In the genomic region with DNA sequence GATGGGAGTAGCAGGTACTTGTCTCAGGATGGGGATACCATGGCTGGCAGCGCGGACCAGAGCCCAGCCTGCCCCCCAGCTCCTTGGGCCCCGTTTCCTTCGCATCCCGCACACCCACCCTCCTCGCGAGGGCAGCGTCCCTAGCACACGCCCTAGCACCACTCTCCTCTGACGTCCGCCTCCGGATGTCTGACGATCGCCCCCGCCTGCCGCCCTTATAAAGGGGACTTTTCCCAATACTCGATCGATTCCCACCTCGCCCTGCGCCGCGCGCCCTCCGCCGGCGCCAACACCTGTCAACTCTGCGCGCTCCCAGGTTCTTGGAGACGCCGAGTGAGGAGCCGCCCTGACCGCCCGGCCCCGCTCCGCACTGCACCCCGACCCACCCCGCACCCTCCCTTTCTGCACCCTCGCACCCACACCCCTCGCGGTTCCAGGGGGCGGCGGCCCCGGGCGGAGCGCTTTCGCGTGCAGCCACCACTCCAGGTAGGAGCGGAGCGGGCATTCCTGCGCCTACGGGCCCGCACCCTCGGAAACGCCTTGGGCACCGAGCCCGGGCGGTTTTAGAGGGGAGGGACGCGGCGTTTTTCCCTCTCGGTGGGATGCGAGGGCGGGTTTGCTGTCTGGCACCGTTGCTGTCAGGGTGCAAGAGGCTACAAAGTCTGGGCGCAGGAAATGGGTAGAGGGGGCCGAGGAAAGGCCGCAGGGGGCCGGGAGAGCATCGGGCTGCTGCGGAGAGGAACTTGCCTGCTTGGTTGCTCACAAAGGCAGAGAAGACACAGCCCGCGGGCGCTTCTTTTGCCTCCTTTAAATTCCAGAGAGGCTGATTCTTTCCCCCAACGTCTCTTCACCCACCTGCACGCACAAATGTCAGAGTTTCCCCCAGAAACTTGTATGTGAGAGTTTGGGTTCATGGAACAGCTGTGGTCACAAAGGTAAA, we compare ENCODE assay signal across 15 cellular contexts. TPM values are rescaled to one million over a fixed set of nuclear protein-coding genes. Genes with fewer than 3 reads are reported as not detected.
DNase-seq lines count a peak whose midpoint lies in the region; ATAC-seq, FAIRE-seq and TF ChIP-seq lines count a peak whose summit lies in the region.
"Had no signal": no experiment of that assay in that cellular context is flagged by ENCODE, and none has a peak within 500 bp of the region (broad histone marks: within the 10 kb centered on the region; RNA-seq: fewer than 3 reads in every experiment).

Gene SLC5A7 (plus strand): TSS at position 247 of the 940 bp plus-strand sequence. CDS start 1,632 bp downstream, outside the sequence.

- H3K27ac ChIP-seq in HUES6 (ENCODE audit: low read depth, low read length) (no peak within 1 kb of the TSS), astrocyte (ENCODE audit: low read depth, low read length) (no peak within 1 kb of the TSS), smooth muscle cell (ENCODE audit: low read depth) (no peak within 1 kb of the TSS), ovary (no peak within 1 kb of the TSS)

- H3K79me2 ChIP-seq in astrocyte (ENCODE audit: insufficient read depth, low read length) (no peaks in the 10 kb centered on the region), smooth muscle cell (ENCODE audit: low read depth) (no peaks in the 10 kb centered on the region)

- intact Hi-C loops in ovary (cut with DNase I), result no loop called here

- DNase-seq in astrocyte (ENCODE audit: low read depth) (no peak), kidney epithelial cell (ENCODE audit: low read depth) (no peak), smooth muscle cell (lab: John Stamatoyannopoulos, UW; ENCODE audit: unreplicated experiment) (no peak), dermis blood vessel endothelial cell (no peak), ovary (no peak)
- DNase-seq: activated naive CD4-positive, alpha-beta T cell; CD4-positive, CD25-positive, alpha-beta regulatory T cell; hippocampal formation; NCI-H1105 treated with DMSO at 0.1 percent for 48 hours; NCI-H774; SHP77 had no signal

- ATAC-seq in HG03342 (IDR thresholded peaks at IDR 0.05; ENCODE audit: unreplicated experiment), result no peak

- H3K9ac ChIP-seq in HUES6 (ENCODE audit: low read length) (peak within 1 kb of the TSS; percentile 34), astrocyte (ENCODE audit: low read length) (no peak within 1 kb of the TSS), smooth muscle cell (ENCODE audit: low read depth) (no peak within 1 kb of the TSS)

- peaks cover 36% of the 10 kb centered on the region for H3K27me3 Mint-ChIP-seq in astrocyte (ENCODE audit: low read depth, unreplicated experiment)

- H3K4me2 ChIP-seq in astrocyte (ENCODE audit: low read length) (peak within 1 kb of the TSS; percentile 46), smooth muscle cell (peak within 1 kb of the TSS; percentile 81)

- TF ChIP-seq POLR2A in ovary (IDR thresholded peaks at IDR 0.05), result no peak

- no peak for TF ChIP-seq EP300 in ovary (IDR thresholded peaks at IDR 0.05)

- H4K20me1 ChIP-seq in astrocyte (ENCODE audit: insufficient read depth, low read length), result no peaks in the 10 kb centered on the region
- no peaks in the 10 kb centered on the region for H4K20me1 ChIP-seq in smooth muscle cell (ENCODE audit: low read depth)

- TF ChIP-seq CTCF in astrocyte (IDR thresholded peaks at IDR 0.05; ENCODE audit: insufficient read depth, low read depth, low read length) (no peak), kidney epithelial cell (IDR thresholded peaks at IDR 0.05; ENCODE audit: insufficient read depth, low read length, poor library complexity, severe bottlenecking) (no peak), smooth muscle cell (IDR thresholded peaks at IDR 0.05; ENCODE audit: borderline replicate concordance, insufficient read depth, poor library complexity, severe bottlenecking) (no peak), ovary (IDR thresholded peaks at IDR 0.05) (no peak)

- no peaks in the 10 kb centered on the region for H3K4me1 Mint-ChIP-seq in astrocyte (ENCODE audit: low read depth, unreplicated experiment)
- H3K4me1 Mint-ChIP-seq: CD4-positive, CD25-positive, alpha-beta regulatory T cell had no signal

- H3K9me3 Mint-ChIP-seq in astrocyte (ENCODE audit: unreplicated experiment), result no peaks in the 10 kb centered on the region

- H3K4me3 Mint-ChIP-seq in astrocyte (ENCODE audit: unreplicated experiment), result peak within 1 kb of the TSS; percentile 73
- H3K4me3 Mint-ChIP-seq: CD4-positive, CD25-positive, alpha-beta regulatory T cell had no signal

- H3K36me3 ChIP-seq in HUES6 (ENCODE audit: control insufficient read depth, insufficient read depth, low read length) (no peaks in the 10 kb centered on the region), astrocyte (ENCODE audit: insufficient read depth, low read length) (no peaks in the 10 kb centered on the region), kidney epithelial cell (ENCODE audit: control insufficient read depth, insufficient read depth, low read length) (no peaks in the 10 kb centered on the region), smooth muscle cell (ENCODE audit: low read depth) (no peaks in the 10 kb centered on the region), ovary (no peaks in the 10 kb centered on the region)

- H3K9me3 ChIP-seq in HUES6 (ENCODE audit: control insufficient read depth, insufficient read depth, low read depth, low read length), result no peaks in the 10 kb centered on the region
- H3K9me3 ChIP-seq in astrocyte (ENCODE audit: insufficient read depth, low read depth, low read length), result no peaks in the 10 kb centered on the region
- H3K9me3 ChIP-seq in smooth muscle cell (replicated peaks; ENCODE audit: low read depth), result no peaks in the 10 kb centered on the region
- H3K9me3 ChIP-seq in ovary, result no peaks in the 10 kb centered on the region

- H2AFZ ChIP-seq in astrocyte (ENCODE audit: low read depth, low read length) (no peak within 1 kb of the TSS), smooth muscle cell (ENCODE audit: low read depth) (no peak within 1 kb of the TSS)

- 5% methylated on average over 59 of the region's 75 CpGs for WGBS in smooth muscle cell (ENCODE audit: low lambda C conversion rate)
- 1 to 2% (median 1%) methylated on average over 70 to 75 of the region's 75 CpGs for WGBS in ovary, 3 donors

- H3K36me3 Mint-ChIP-seq in astrocyte (ENCODE audit: low read depth, unreplicated experiment), result no peaks in the 10 kb centered on the region
- H3K36me3 Mint-ChIP-seq: CD4-positive, CD25-positive, alpha-beta regulatory T cell had no signal

- H3K4me3 ChIP-seq in HUES6 (ENCODE audit: low read depth, low read length) (peak within 1 kb of the TSS; percentile 77), astrocyte (ENCODE audit: insufficient read depth, low read depth, low read length) (no peak within 1 kb of the TSS), kidney epithelial cell (ENCODE audit: low read depth, low read length) (peak within 1 kb of the TSS; percentile 15), smooth muscle cell (peak within 1 kb of the TSS; percentile 38), ovary (no peak within 1 kb of the TSS)

- peaks cover 51% of the 10 kb centered on the region for H3K27me3 ChIP-seq in HUES6 (ENCODE audit: control insufficient read depth, insufficient read depth, low read length)
- H3K27me3 ChIP-seq in astrocyte (ENCODE audit: insufficient read depth, low read length), result peaks cover 8% of the 10 kb centered on the region
- peaks cover 17% of the 10 kb centered on the region for H3K27me3 ChIP-seq in kidney epithelial cell (ENCODE audit: control insufficient read depth, insufficient read depth, low read length)
- peaks cover 81% of the 10 kb centered on the region for H3K27me3 ChIP-seq in smooth muscle cell (ENCODE audit: low read depth)
- no peaks in the 10 kb centered on the region for H3K27me3 ChIP-seq in ovary

- no peaks in the 10 kb centered on the region for H3K4me1 ChIP-seq in HUES6 (ENCODE audit: control insufficient read depth, insufficient read depth, low read length)
- no peaks in the 10 kb centered on the region for H3K4me1 ChIP-seq in astrocyte (ENCODE audit: insufficient read depth, low read length)
- no peaks in the 10 kb centered on the region for H3K4me1 ChIP-seq in smooth muscle cell (ENCODE audit: low read depth)
- H3K4me1 ChIP-seq in ovary (ENCODE audit: insufficient read depth), result no peaks in the 10 kb centered on the region

- H3K27ac Mint-ChIP-seq in astrocyte (ENCODE audit: unreplicated experiment), result no peak within 1 kb of the TSS
- H3K27ac Mint-ChIP-seq: CD4-positive, CD25-positive, alpha-beta regulatory T cell had no signal

- no peaks in the 10 kb centered on the region for H3F3A ChIP-seq in smooth muscle cell (ENCODE audit: low read depth)

- FAIRE-seq in astrocyte (lab: Jason Lieb, UNC), result no peak

RNA-seq across cellular contexts. Expression of gene SLC5A7, which starts in this region (rescaled TPM):
- total RNA-seq in astrocyte (0.05 TPM in 1 of 2 replicates, not detected in the other), kidney epithelial cell (not detected in 2 replicates), smooth muscle cell (0.13 and 0.40 TPM in 2 replicates), dermis blood vessel endothelial cell (not detected in 2 replicates), ovary (under 1 TPM in 2 of 7 donors, not detected in 5; 0.54 to 0.61 TPM)
- polyA plus RNA-seq in smooth muscle cell (not detected in 2 replicates), ovary (under 1 TPM; 0.02 to 0.43 TPM)
- total RNA-seq: activated CD8-positive, alpha-beta memory T cell treated with anti-CD3 and anti-CD28 coated beads for 36 hours; CD4-positive, CD25-positive, alpha-beta regulatory T cell; epithelial cell of proximal tubule had no signal
- polyA plus RNA-seq: CD4-positive, CD25-positive, alpha-beta regulatory T cell had no signal

Comparison
In these comparisons a context has a peak if more than half of its experiments do, and no peak if none do; other contexts are left out.
1. H3K4me3 ChIP-seq: peak in HUES6 (single experiment), kidney epithelial cell (single experiment) and smooth muscle cell (single experiment); none in astrocyte (single experiment) and ovary (single experiment).